ENCODE assay signal across 1 cellular context in genomic region chr1:35576061-35576765, GRCh38.
TF ChIP-seq lines count a peak whose summit lies in the region.

No MANE protein-coding gene starts in this region.

TF ChIP-seq in GM23338, 12 proteins besides CTCF, POLR2A, EP300 and RAD21 (continued from another document):
- TF ChIP-seq ZNF462 (CRISPR knock-in tag; IDR thresholded peaks at IDR 0.05) (no peak), JUNB (IDR thresholded peaks at IDR 0.05; ENCODE audit: unreplicated experiment) (no peak), ZNF331 (CRISPR knock-in tag; IDR thresholded peaks at IDR 0.05; ENCODE audit: low read depth) (no peak), POLR2AphosphoS5 (IDR thresholded peaks at IDR 0.05; ENCODE audit: low read depth) (no peak), CREB1 (CRISPR knock-in tag; IDR thresholded peaks at IDR 0.05; ENCODE audit: low read depth) (no peak), ETS1 (IDR thresholded peaks at IDR 0.05) (0 out of 2 replicates have a peak, but pooled peaks have one; percentile 23), EZH2 (IDR thresholded peaks at IDR 0.05; ENCODE audit: low read depth, unreplicated experiment) (peak; percentile 64)
